ENCODE assay signal across 15 cellular contexts in the genomic region with DNA sequence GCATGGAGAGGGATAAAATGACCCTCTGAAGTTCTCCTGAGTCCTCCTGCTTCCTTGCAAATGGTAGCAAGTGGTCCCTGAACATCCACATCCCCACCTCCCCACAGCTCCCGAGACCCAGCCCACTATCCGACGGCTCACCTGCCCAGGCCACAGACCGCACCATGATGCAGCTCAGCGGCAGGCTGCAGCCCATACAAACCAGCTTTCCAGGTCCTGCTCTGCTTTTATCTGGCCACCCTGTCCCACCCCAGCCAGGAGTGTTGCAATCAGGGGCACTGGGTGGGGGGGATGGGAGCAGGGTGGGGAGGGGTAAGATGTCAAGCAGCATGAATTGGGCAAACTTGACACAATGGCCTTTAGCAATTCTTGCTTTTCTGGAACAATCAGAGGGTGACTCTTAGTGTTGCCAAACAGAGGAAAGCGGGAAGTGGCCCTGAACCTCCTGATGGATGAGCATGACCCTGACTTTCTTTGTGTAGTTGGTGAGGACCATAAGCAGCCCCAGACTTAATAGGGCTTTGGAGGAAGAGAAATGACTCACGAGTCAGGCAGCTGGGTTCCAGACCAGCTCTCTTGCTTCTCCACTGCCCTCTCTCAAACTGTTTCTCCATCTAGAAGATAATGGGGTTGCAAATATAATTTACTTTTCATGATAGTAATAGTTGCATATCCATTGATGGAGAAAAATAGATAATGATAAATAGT. TPM values are rescaled to one million over a fixed set of nuclear protein-coding genes. Genes with fewer than 3 reads are reported as not detected.
"Had no signal": no experiment of that assay in that cellular context is flagged by ENCODE, and none has a peak within 500 bp of the region (broad histone marks: within the 10 kb centered on the region; RNA-seq: fewer than 3 reads in every experiment).

A gene (minus strand): TSS at position 203 of the 708 bp plus-strand sequence. CDS start 37 bp downstream, at position 166.

- H3K27ac ChIP-seq: epithelial cell of prostate, gastroesophageal sphincter, heart right ventricle, tibial nerve, WERI-Rb-1 had no signal

- H3K36me3 ChIP-seq: gastroesophageal sphincter, heart right ventricle, tibial nerve, WERI-Rb-1 had no signal

- H3K4me3 ChIP-seq: gastroesophageal sphincter, heart right ventricle, tibial nerve had no signal

- H3K4me1 ChIP-seq: gastroesophageal sphincter, heart right ventricle, tibial nerve had no signal

- DNase-seq: activated CD4-positive, alpha-beta T cell treated with anti-CD3 and anti-CD28 coated beads, Interleukin-2, amount 50 U/mL, for 48 hours; activated naive CD4-positive, alpha-beta T cell treated with anti-CD3 and anti-CD28 coated beads, Interleukin-2, amount 10 ng/mL, durations not matched to agents 7 days and 5 days; dermis blood vessel endothelial cell; heart right ventricle; mammary epithelial cell; naive thymus-derived CD4-positive, alpha-beta T cell; retina; stimulated activated CD4-positive, alpha-beta T cell treated with anti-CD3 and anti-CD28 coated beads, Interleukin-4, amount 100 ng/mL, for 1 hour; stimulated activated naive B cell treated with anti-CD40 and anti-IgM and Interleukin-4, amounts not matched to agents 10 μg/mL and 1 μg/mL and 100 μg/mL, for 72 hours; T-helper 1 cell; WERI-Rb-1 had no signal

RNA-seq across cellular contexts. Expression of the gene that starts here (rescaled TPM):
- total RNA-seq: astrocyte had no signal
- polyA plus RNA-seq: heart right ventricle; mammary epithelial cell; naive thymus-derived CD4-positive, alpha-beta T cell had no signal
